ENCODE assay signal across 11 cellular contexts in the genomic region with DNA sequence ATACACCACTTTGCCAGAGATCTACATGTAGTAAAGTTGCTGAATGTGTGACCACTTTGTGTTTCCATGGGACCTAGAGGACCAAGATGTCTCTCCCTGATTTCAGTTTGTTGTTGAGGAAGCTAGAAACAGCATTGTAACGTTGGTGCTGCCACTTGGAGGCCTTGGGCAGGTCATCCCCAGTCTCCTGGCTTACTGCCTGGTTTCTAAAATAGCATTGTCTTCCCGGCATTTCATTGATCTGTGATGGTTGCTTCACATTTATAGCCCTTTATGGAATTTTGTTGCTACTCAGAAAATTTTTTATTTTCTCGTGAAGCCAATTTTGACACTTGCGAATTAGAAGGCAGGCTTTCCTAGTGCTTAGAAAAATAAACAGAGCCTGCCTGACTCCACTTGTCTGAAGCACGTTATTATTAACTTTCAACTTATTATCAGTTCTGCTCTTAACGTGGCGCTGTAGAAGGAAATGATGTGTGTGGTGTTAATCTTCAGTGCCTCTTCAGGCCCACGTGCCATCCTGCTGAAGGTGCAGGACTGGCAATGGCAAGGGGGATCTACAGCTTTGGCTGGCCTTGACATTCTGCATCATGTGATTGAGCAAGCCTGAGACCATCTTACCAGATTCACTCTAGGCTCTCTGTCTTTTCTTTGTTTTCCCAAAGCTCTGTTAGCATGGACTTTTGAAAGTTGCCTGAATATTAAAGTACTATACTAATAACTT. TPM values are rescaled to one million over a fixed set of nuclear protein-coding genes. Genes with fewer than 3 reads are reported as not detected.
A peak's percentile ranks its signal among the peaks of the same experiment; 100 is the strongest.
DNase-seq lines count a peak whose midpoint lies in the region; ATAC-seq and TF ChIP-seq lines count a peak whose summit lies in the region.
"Had no signal": no experiment of that assay in that cellular context is flagged by ENCODE, and none has a peak within 500 bp of the region (broad histone marks: within the 10 kb centered on the region; RNA-seq: fewer than 3 reads in every experiment).

No MANE protein-coding gene starts in this region.

- intact Hi-C loops in CD8-positive, alpha-beta T cell (cut with DNase I, micrococcal nuclease) = loop anchor here in 1 of 2 experiments (2.0 to 5.0 kb wide), 2 partner anchors 16 to 37 kb away; no protein-coding TSS in a partner anchor
- intact Hi-C loops in psoas muscle (cut with DNase I) = loop anchor here in 1 of 2 donors (5.0 kb wide), 1 partner anchor 57 kb away; no protein-coding TSS in a partner anchor

- POLR2A ChIA-PET in CD8-positive, alpha-beta T cell (lab: Charles Lee) = no interaction called here

- WGBS in psoas muscle, 3 donors = 40 to 53% (median 49%) methylated on average over 8 of the region's 8 CpGs

- H3K4me1 Mint-ChIP-seq in CD8-positive, alpha-beta T cell (ENCODE audit: low read depth) = peaks cover 96% of the 10 kb centered on the region
- peaks cover 12% of the 10 kb centered on the region for H3K4me1 Mint-ChIP-seq in osteocyte (ENCODE audit: unreplicated experiment)

- no peaks in the 10 kb centered on the region for H3K9me3 ChIP-seq in CD8-positive, alpha-beta T cell (ENCODE audit: low read length)
- H3K9me3 ChIP-seq in psoas muscle = no peaks in the 10 kb centered on the region

- DNase-seq in CD8-positive, alpha-beta T cell = no peak
- DNase-seq in fibroblast of the aortic adventitia (ENCODE audit: low read depth) (peak; percentile 56), psoas muscle (no peak), osteocyte (ENCODE audit: extremely low spot score, unreplicated experiment) (no peak), HuH-7.5 (ENCODE audit: low spot score) (no peak), anterior cingulate cortex (lab: John Stamatoyannopoulos, UW) (no peak)
- DNase-seq: NCI-H1694, posterior cingulate gyrus had no signal

- H3K4me3 Mint-ChIP-seq in CD8-positive, alpha-beta T cell = no peak overlapping the region
- H3K4me3 Mint-ChIP-seq in osteocyte (ENCODE audit: unreplicated experiment) = no peak overlapping the region

- peak overlapping the region; percentile 82 for H3K27ac Mint-ChIP-seq in CD8-positive, alpha-beta T cell
- no peak overlapping the region for H3K27ac Mint-ChIP-seq in osteocyte (ENCODE audit: unreplicated experiment)

- no peaks in the 10 kb centered on the region for H3K27me3 ChIP-seq in CD8-positive, alpha-beta T cell (ENCODE audit: insufficient read depth, low read length)
- H3K27me3 ChIP-seq in psoas muscle (ENCODE audit: insufficient read depth in 3 of 3, low read length in 2 of 3) = no peaks in the 10 kb centered on the region

- no peak overlapping the region for H3K27ac ChIP-seq in CD8-positive, alpha-beta T cell (ENCODE audit: low read depth, low read length)
- H3K27ac ChIP-seq in VCaP (peak overlapping the region; percentile 54; the same call in 1 of the 2 replicates), psoas muscle (peak overlapping the region; percentile 30)
- H3K27ac ChIP-seq: RWPE1 had no signal

- CTCF ChIA-PET in CD8-positive, alpha-beta T cell (lab: Charles Lee) = interaction anchor here (0.5 to 1.9 kb wide), 12 partner anchors 12 to 351 kb away, joined by 3 to 6 read pairs (median 4); no protein-coding TSS in a partner anchor

- TF ChIP-seq CTCF in CD8-positive, alpha-beta T cell (IDR thresholded peaks at IDR 0.05) = no peak
- TF ChIP-seq CTCF in VCaP (conservative IDR thresholded peaks at IDR 0.05) (no peak), fibroblast of the aortic adventitia (IDR thresholded peaks at IDR 0.05; ENCODE audit: insufficient read depth, low read length) (peak; percentile 3), psoas muscle (IDR thresholded peaks at IDR 0.05) (no peak), osteocyte (IDR thresholded peaks at IDR 0.05) (no peak)

- peaks cover 86% of the 10 kb centered on the region for H3K4me1 ChIP-seq in CD8-positive, alpha-beta T cell (ENCODE audit: insufficient read depth, low read length)
- peaks cover 32% of the 10 kb centered on the region for H3K4me1 ChIP-seq in psoas muscle

- no peak for ATAC-seq in CD8-positive, alpha-beta T cell
- ATAC-seq in psoas muscle = peak in 1 of 4 donors; percentile 46
- ATAC-seq in GM18502 (IDR thresholded peaks at IDR 0.05; ENCODE audit: poor library complexity, unreplicated experiment) = no peak

- peaks cover 62% of the 10 kb centered on the region for H3K36me3 Mint-ChIP-seq in CD8-positive, alpha-beta T cell
- H3K36me3 Mint-ChIP-seq in osteocyte (ENCODE audit: unreplicated experiment) = peaks cover 7% of the 10 kb centered on the region

- no peak overlapping the region for H3K4me3 ChIP-seq in CD8-positive, alpha-beta T cell (ENCODE audit: low read depth, low read length)
- H3K4me3 ChIP-seq in fibroblast of the aortic adventitia (ENCODE audit: low read depth, low read length) = no peak overlapping the region
- H3K4me3 ChIP-seq in psoas muscle = no peak overlapping the region

- H3K36me3 ChIP-seq in CD8-positive, alpha-beta T cell (ENCODE audit: insufficient read depth, low read length) = no peaks in the 10 kb centered on the region
- no peaks in the 10 kb centered on the region for H3K36me3 ChIP-seq in psoas muscle (ENCODE audit: insufficient read depth in 1 of 2, low read depth in 1 of 2)

- no peaks in the 10 kb centered on the region for H3K9me3 Mint-ChIP-seq in CD8-positive, alpha-beta T cell
- H3K9me3 Mint-ChIP-seq in osteocyte (ENCODE audit: unreplicated experiment) = no peaks in the 10 kb centered on the region

- no peaks in the 10 kb centered on the region for H3K27me3 Mint-ChIP-seq in CD8-positive, alpha-beta T cell (ENCODE audit: low read depth)
- H3K27me3 Mint-ChIP-seq in osteocyte (ENCODE audit: unreplicated experiment) = no peaks in the 10 kb centered on the region

RNA-seq across cellular contexts. Expression of gene INPP4A, which starts 59.9 kb away (rescaled TPM):
- total RNA-seq in CD8-positive, alpha-beta T cell = 10 to 100 TPM; 60.3 to 67.5 TPM
- total RNA-seq in fibroblast of the aortic adventitia (ENCODE audit: low replicate concordance) (11.2 and 16.2 TPM in 2 replicates), psoas muscle (10 to 100 TPM in 3 of 4 donors, 1 to 10 TPM in 1; 9.8 to 19.7 (median 13.1) TPM), osteocyte (31.4 and 31.5 TPM in 2 replicates)
- polyA plus RNA-seq in psoas muscle = 1 to 10 TPM; 2.2 to 5.4 (median 2.8) TPM
